In the genomic region with DNA sequence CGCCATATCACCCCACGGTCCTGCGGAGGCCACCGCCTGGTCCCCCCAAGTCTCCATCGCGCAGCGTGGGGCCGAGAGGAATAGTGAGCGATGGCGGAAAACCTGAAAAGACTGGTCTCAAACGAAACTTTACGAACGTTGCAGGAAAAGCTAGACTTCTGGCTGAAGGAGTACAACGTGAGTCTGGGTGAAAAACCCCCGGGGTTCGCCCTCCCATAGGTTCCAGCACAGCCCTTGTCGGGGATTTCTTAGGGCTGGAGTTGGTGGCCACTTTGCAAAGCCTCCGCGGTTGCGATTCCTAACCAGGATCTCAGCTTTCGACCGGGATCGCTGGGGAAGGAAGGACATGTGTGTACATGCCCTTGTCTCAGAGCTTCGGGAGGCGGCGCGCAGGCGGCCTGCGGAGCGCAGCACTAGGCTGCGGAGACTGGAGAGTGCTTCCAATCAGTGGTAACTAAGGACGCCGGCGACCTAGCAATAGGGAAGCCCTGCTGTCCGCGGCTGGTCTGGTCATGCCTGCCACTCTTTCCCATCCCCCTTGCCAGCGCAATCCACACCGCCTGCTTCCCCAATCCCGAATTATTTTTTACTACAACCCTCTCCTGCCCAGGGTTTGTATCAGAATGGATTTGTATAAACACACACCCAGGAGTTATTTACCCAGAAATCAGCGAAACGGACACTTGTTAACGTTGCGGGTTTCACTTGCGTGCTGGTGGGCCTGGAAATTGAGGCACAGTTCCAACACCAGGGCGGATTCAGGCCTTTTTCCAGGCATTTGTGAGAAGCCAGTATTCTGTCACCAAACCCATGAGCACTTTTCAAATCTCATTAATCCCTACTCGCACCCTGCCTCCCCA, we compare ENCODE assay signal across 9 cellular contexts. TPM values are rescaled to one million over a fixed set of nuclear protein-coding genes. Genes with fewer than 3 reads are reported as not detected.
DNase-seq lines count a peak whose midpoint lies in the region; ATAC-seq and TF ChIP-seq lines count a peak whose summit lies in the region.
"Had no signal": no experiment of that assay in that cellular context is flagged by ENCODE, and none has a peak within 500 bp of the region (broad histone marks: within the 10 kb centered on the region; RNA-seq: fewer than 3 reads in every experiment).

No MANE protein-coding gene starts in this region.

- peak; percentile 49 for DNase-seq in SIG-M5 treated with dmso at 0.1 percent for 504 hours (lab: John Stamatoyannopoulos, UW; ENCODE audit: unreplicated experiment)
- DNase-seq in SIG-M5 (lab: John Stamatoyannopoulos, UW) = no peak
- peak; percentile 55 for DNase-seq in NCI-H1105 (lab: John Stamatoyannopoulos, UW)
- DNase-seq in activated naive CD8-positive, alpha-beta T cell treated with anti-CD3 and anti-CD28 coated beads for 36 hours = no peak
- peak; percentile 84 for DNase-seq in Right ventricle myocardium superior
- no peak for DNase-seq in SW 1271 (lab: John Stamatoyannopoulos, UW)
- DNase-seq: DND-41 had no signal

- no peaks in the 10 kb centered on the region for H3K79me2 ChIP-seq in parathyroid adenoma

- H3K27ac Mint-ChIP-seq in activated naive CD8-positive, alpha-beta T cell treated with anti-CD3 and anti-CD28 coated beads for 36 hours = no peak overlapping the region

- ATAC-seq in GM21786 (IDR thresholded peaks at IDR 0.05; ENCODE audit: unreplicated experiment) (peak; percentile 62), Right ventricle myocardium superior (ENCODE audit: poor library complexity) (peak; percentile 96)

- intact Hi-C loops in Right ventricle myocardium superior (cut with DNase I) = no loop called here

- H3K27me3 Mint-ChIP-seq in activated naive CD8-positive, alpha-beta T cell treated with anti-CD3 and anti-CD28 coated beads for 36 hours = peaks cover 84% of the 10 kb centered on the region

- peak overlapping the region; percentile 95 for H3K4me2 ChIP-seq in parathyroid adenoma (ENCODE audit: low read length)

- H3K4me3 Mint-ChIP-seq in activated naive CD8-positive, alpha-beta T cell treated with anti-CD3 and anti-CD28 coated beads for 36 hours = peak overlapping the region; percentile 64

- H3K9ac ChIP-seq in parathyroid adenoma = no peak overlapping the region

- no peaks in the 10 kb centered on the region for H3K27me3 ChIP-seq in parathyroid adenoma (ENCODE audit: control insufficient read depth, insufficient read depth, low read length)

- peak overlapping the region; percentile 36 for H3K27ac ChIP-seq in parathyroid adenoma

- H3K4me3 ChIP-seq in parathyroid adenoma (ENCODE audit: low read depth, low read length) = peak overlapping the region; percentile 70

- no peaks in the 10 kb centered on the region for H3K9me3 ChIP-seq in parathyroid adenoma (ENCODE audit: control insufficient read depth, low read length)

- peaks cover 10% of the 10 kb centered on the region for H3K4me1 Mint-ChIP-seq in activated naive CD8-positive, alpha-beta T cell treated with anti-CD3 and anti-CD28 coated beads for 36 hours

- no peak for TF ChIP-seq CTCF in parathyroid adenoma (IDR thresholded peaks at IDR 0.05)

- H3K9me3 Mint-ChIP-seq in activated naive CD8-positive, alpha-beta T cell treated with anti-CD3 and anti-CD28 coated beads for 36 hours = no peaks in the 10 kb centered on the region

- peak overlapping the region; percentile 83 for H2AFZ ChIP-seq in parathyroid adenoma

- no peaks in the 10 kb centered on the region for H3K4me1 ChIP-seq in parathyroid adenoma

- no peaks in the 10 kb centered on the region for H3K36me3 ChIP-seq in parathyroid adenoma (ENCODE audit: control insufficient read depth, insufficient read depth, low read length)

- no peaks in the 10 kb centered on the region for H3K36me3 Mint-ChIP-seq in activated naive CD8-positive, alpha-beta T cell treated with anti-CD3 and anti-CD28 coated beads for 36 hours

RNA-seq across cellular contexts. Expression of a gene that starts 0.7 kb away (rescaled TPM):
- under 1 TPM in 1 of 2 experiments, not detected in 1; 0.44 TPM for total RNA-seq in activated naive CD8-positive, alpha-beta T cell treated with anti-CD3 and anti-CD28 coated beads for 36 hours
- total RNA-seq in Right ventricle myocardium superior = 2.5 TPM

RNA-seq across cellular contexts. Expression of a gene that starts 13.7 kb away (rescaled TPM):
- 1 to 10 TPM; 7.7 to 8.2 TPM for total RNA-seq in activated naive CD8-positive, alpha-beta T cell treated with anti-CD3 and anti-CD28 coated beads for 36 hours
- 74.6 TPM for total RNA-seq in Right ventricle myocardium superior

RNA-seq across cellular contexts. Expression of a gene that starts 31.7 kb away (rescaled TPM):
- under 1 TPM; 0.06 TPM for total RNA-seq in activated naive CD8-positive, alpha-beta T cell treated with anti-CD3 and anti-CD28 coated beads for 36 hours
- 0.32 TPM for total RNA-seq in Right ventricle myocardium superior

Comparison
In these comparisons a context has a peak if more than half of its experiments do, and no peak if none do; other contexts are left out.
1. DNase-seq: peak in SIG-M5 treated with dmso at 0.1 percent for 504 hours (single experiment), NCI-H1105 (single experiment) and Right ventricle myocardium superior (single experiment); none in SIG-M5 (single experiment), activated naive CD8-positive, alpha-beta T cell treated with anti-CD3 and anti-CD28 coated beads for 36 hours (single experiment) and SW 1271 (0 of 2).